37 cellular contexts compared by ENCODE assay signal in the genomic region with DNA sequence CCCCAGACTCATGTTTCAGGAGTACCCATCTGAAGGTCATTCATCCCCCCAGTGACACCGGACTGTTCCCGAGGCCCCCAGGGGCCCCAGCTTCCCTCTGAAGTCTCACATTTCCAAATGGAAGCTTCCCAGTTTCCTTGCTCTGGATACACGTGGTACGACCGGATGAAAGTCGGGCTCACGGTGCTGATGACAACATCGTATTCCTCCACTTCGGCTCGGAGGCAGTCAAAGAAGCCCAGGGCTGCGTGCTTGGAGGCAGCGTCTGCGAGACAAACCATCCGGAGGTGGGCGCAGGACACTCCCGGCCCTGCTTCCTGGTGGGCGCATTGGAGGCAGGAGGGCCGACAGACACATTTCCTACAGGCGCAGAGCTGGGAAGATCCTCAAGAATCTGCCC. TPM values are rescaled to one million over a fixed set of nuclear protein-coding genes. Genes with fewer than 3 reads are reported as not detected.
"Had no signal": no experiment of that assay in that cellular context is flagged by ENCODE, and none has a peak within 500 bp of the region (broad histone marks: within the 10 kb centered on the region; RNA-seq: fewer than 3 reads in every experiment).

No MANE protein-coding gene starts in this region.

- DNase-seq: activated B cell treated with CpG ODN at 0.5 μM for 24 hours; activated CD4-positive, alpha-beta memory T cell treated with anti-CD3 and anti-CD28 coated beads for 36 hours; activated CD4-positive, alpha-beta T cell treated with anti-CD3 and anti-CD28 coated beads for 4 hours; activated CD4-positive, alpha-beta T cell treated with anti-CD3 and anti-CD28 coated beads, Interleukin-2, amount 10 ng/mL, durations not matched to agents 24 days and 14 days; activated CD4-positive, alpha-beta T cell treated with anti-CD3 and anti-CD28 coated beads, Interleukin-2, amount 50 U/mL, for 1 hour; activated CD4-positive, alpha-beta T cell treated with anti-CD3 and anti-CD28 coated beads, Interleukin-2, amount 50 U/mL, for 4 hours; activated CD4-positive, CD25-positive, alpha-beta regulatory T cell treated with anti-CD3 and anti-CD28 coated beads, Interleukin-2, amount 50 U/mL, for 72 hours; activated CD8-positive, alpha-beta memory T cell treated with anti-CD3 and anti-CD28 coated beads, Interleukin-2, amount 50 U/mL, for 4 hours; activated CD8-positive, alpha-beta T cell treated with anti-CD3 and anti-CD28 coated beads for 36 hours; activated effector memory CD4-positive, alpha-beta T cell treated with anti-CD3 and anti-CD28 coated beads, Interleukin-2, amount 50 U/mL, for 16 hours; activated gamma-delta T cell treated with Interleukin-2 at 50 U/mL for 16 hours; activated naive CD4-positive, alpha-beta T cell; activated naive CD4-positive, alpha-beta T cell treated with anti-CD3 and anti-CD28 coated beads for 36 hours; activated naive CD4-positive, alpha-beta T cell treated with anti-CD3 and anti-CD28 coated beads, Interleukin-2, amount 50 U/mL, for 16 hours; activated naive CD8-positive, alpha-beta T cell treated with anti-CD3 and anti-CD28 coated beads for 36 hours; activated T-cell treated with anti-CD3 and anti-CD28 coated beads for 4 hours; activated T-cell treated with anti-CD3 and anti-CD28 coated beads, Interleukin-2, amount 50 U/mL, for 1 hour; activated T-cell treated with anti-CD3 and anti-CD28 coated beads, Interleukin-2, amount 50 U/mL, for 48 hours; adrenal gland; amniotic stem cell; caudate nucleus; cerebellar nuclear complex; SW 1271; T-helper 1 cell; T-helper 2 cell; T-helper 9 cell had no signal

- H3K27me3 ChIP-seq: ascending aorta, cardiac muscle cell had no signal

- H3K4me1 Mint-ChIP-seq: activated B cell treated with CpG ODN at 0.5 μM for 24 hours; activated CD4-positive, alpha-beta T cell treated with anti-CD3 and anti-CD28 coated beads, Interleukin-2, amount 10 ng/mL, durations not matched to agents 24 days and 14 days; activated naive CD8-positive, alpha-beta T cell treated with anti-CD3 and anti-CD28 coated beads for 36 hours; activated T-helper 17 cell treated with anti-CD3 and anti-CD28 coated beads, Interleukin-2, amount 50 U/mL, for 72 hours; brain; central memory CD8-positive, alpha-beta T cell had no signal

- H3K27ac Mint-ChIP-seq: activated B cell treated with CpG ODN at 0.5 μM for 24 hours; activated CD4-positive, alpha-beta memory T cell treated with anti-CD3 and anti-CD28 coated beads for 36 hours; activated CD4-positive, alpha-beta T cell treated with anti-CD3 and anti-CD28 coated beads, Interleukin-2, amount 10 ng/mL, durations not matched to agents 24 days and 14 days; activated CD8-positive, alpha-beta T cell treated with anti-CD3 and anti-CD28 coated beads for 36 hours; activated naive CD4-positive, alpha-beta T cell treated with anti-CD3 and anti-CD28 coated beads for 36 hours; activated naive CD4-positive, alpha-beta T cell treated with anti-CD3 and anti-CD28 coated beads, Interleukin-2, amount 50 U/mL, for 72 hours; activated naive CD8-positive, alpha-beta T cell treated with anti-CD3 and anti-CD28 coated beads for 36 hours; activated T-helper 17 cell treated with anti-CD3 and anti-CD28 coated beads, Interleukin-2, amount 50 U/mL, for 72 hours; brain; T-helper 1 cell treated with Interleukin-12 subunit alpha and Interleukin-12 subunit beta and Interleukin-4 antibody, amounts not matched to agents 30 μg/mL and 1 μg/mL, for 36 hours; T-helper 2 cell treated with Interferon-gamma antibody and Interleukin-4, amounts not matched to agents 5 μg/mL and 100 μg/mL, for 36 hours had no signal

- H3K4me3 Mint-ChIP-seq: activated B cell treated with CpG ODN at 0.5 μM for 24 hours; activated CD4-positive, alpha-beta memory T cell treated with anti-CD3 and anti-CD28 coated beads for 36 hours; activated CD4-positive, alpha-beta T cell treated with anti-CD3 and anti-CD28 coated beads, Interleukin-2, amount 10 ng/mL, durations not matched to agents 24 days and 14 days; activated CD8-positive, alpha-beta T cell treated with anti-CD3 and anti-CD28 coated beads for 36 hours; activated naive CD4-positive, alpha-beta T cell treated with anti-CD3 and anti-CD28 coated beads for 36 hours; activated naive CD8-positive, alpha-beta T cell treated with anti-CD3 and anti-CD28 coated beads for 36 hours; activated T-helper 17 cell treated with anti-CD3 and anti-CD28 coated beads, Interleukin-2, amount 50 U/mL, for 72 hours; brain; central memory CD8-positive, alpha-beta T cell; T-helper 1 cell treated with Interleukin-12 subunit alpha and Interleukin-12 subunit beta and Interleukin-4 antibody, amounts not matched to agents 30 μg/mL and 1 μg/mL, for 36 hours; T-helper 2 cell treated with Interferon-gamma antibody and Interleukin-4, amounts not matched to agents 5 μg/mL and 100 μg/mL, for 36 hours had no signal

- H3K4me3 ChIP-seq: adrenal gland, ascending aorta, cardiac muscle cell had no signal

- H3K9me3 Mint-ChIP-seq: activated B cell treated with CpG ODN at 0.5 μM for 24 hours; activated CD4-positive, alpha-beta memory T cell treated with anti-CD3 and anti-CD28 coated beads for 36 hours; activated CD4-positive, alpha-beta T cell treated with anti-CD3 and anti-CD28 coated beads, Interleukin-2, amount 10 ng/mL, durations not matched to agents 24 days and 14 days; activated CD8-positive, alpha-beta T cell treated with anti-CD3 and anti-CD28 coated beads for 36 hours; activated naive CD4-positive, alpha-beta T cell treated with anti-CD3 and anti-CD28 coated beads for 36 hours; activated naive CD8-positive, alpha-beta T cell treated with anti-CD3 and anti-CD28 coated beads for 36 hours; central memory CD8-positive, alpha-beta T cell; T-helper 1 cell treated with Interleukin-12 subunit alpha and Interleukin-12 subunit beta and Interleukin-4 antibody, amounts not matched to agents 30 μg/mL and 1 μg/mL, for 36 hours; T-helper 2 cell treated with Interferon-gamma antibody and Interleukin-4, amounts not matched to agents 5 μg/mL and 100 μg/mL, for 36 hours had no signal

- H3K9me3 ChIP-seq: adrenal gland, ascending aorta had no signal

- H3K4me1 ChIP-seq: adrenal gland, ascending aorta had no signal

- H3K27ac ChIP-seq: adrenal gland, ascending aorta, cardiac muscle cell, VCaP had no signal

- H3K36me3 ChIP-seq: adrenal gland, ascending aorta, cardiac muscle cell had no signal

- H3K36me3 Mint-ChIP-seq: activated CD4-positive, alpha-beta memory T cell treated with anti-CD3 and anti-CD28 coated beads for 36 hours; activated naive CD4-positive, alpha-beta T cell treated with anti-CD3 and anti-CD28 coated beads, Interleukin-2, amount 50 U/mL, for 72 hours; activated naive CD8-positive, alpha-beta T cell treated with anti-CD3 and anti-CD28 coated beads for 36 hours; brain had no signal

- H3K27me3 Mint-ChIP-seq: activated B cell treated with CpG ODN at 0.5 μM for 24 hours; activated CD4-positive, alpha-beta T cell treated with anti-CD3 and anti-CD28 coated beads, Interleukin-2, amount 10 ng/mL, durations not matched to agents 24 days and 14 days had no signal

RNA-seq across cellular contexts. Expression of gene DHRS7C, which starts 18.7 kb away (rescaled TPM):
- total RNA-seq: activated B cell treated with CpG ODN at 0.5 μM for 24 hours; activated CD4-positive, alpha-beta memory T cell treated with anti-CD3 and anti-CD28 coated beads for 36 hours; activated CD4-positive, alpha-beta T cell treated with anti-CD3 and anti-CD28 coated beads, Interleukin-2, amount 10 ng/mL, durations not matched to agents 24 days and 14 days; activated CD8-positive, alpha-beta memory T cell treated with anti-CD3 and anti-CD28 coated beads for 36 hours; activated CD8-positive, alpha-beta T cell treated with anti-CD3 and anti-CD28 coated beads for 36 hours; activated naive CD4-positive, alpha-beta T cell treated with anti-CD3 and anti-CD28 coated beads for 36 hours; activated naive CD4-positive, alpha-beta T cell treated with anti-CD3 and anti-CD28 coated beads, Interleukin-2, amount 50 U/mL, for 72 hours; activated naive CD8-positive, alpha-beta T cell treated with anti-CD3 and anti-CD28 coated beads for 36 hours; activated T-helper 17 cell treated with anti-CD3 and anti-CD28 coated beads, Interleukin-2, amount 50 U/mL, for 72 hours; adrenal gland; ascending aorta; bronchial epithelial cell had no signal
- polyA plus RNA-seq: adrenal gland, cardiac muscle cell had no signal

RNA-seq across cellular contexts. Expression of gene GSG1L2, which starts 49.2 kb away (rescaled TPM):
- total RNA-seq: activated B cell treated with CpG ODN at 0.5 μM for 24 hours; activated CD4-positive, alpha-beta memory T cell treated with anti-CD3 and anti-CD28 coated beads for 36 hours; activated CD4-positive, alpha-beta T cell treated with anti-CD3 and anti-CD28 coated beads, Interleukin-2, amount 10 ng/mL, durations not matched to agents 24 days and 14 days; activated CD8-positive, alpha-beta memory T cell treated with anti-CD3 and anti-CD28 coated beads for 36 hours; activated CD8-positive, alpha-beta T cell treated with anti-CD3 and anti-CD28 coated beads for 36 hours; activated naive CD4-positive, alpha-beta T cell treated with anti-CD3 and anti-CD28 coated beads for 36 hours; activated naive CD4-positive, alpha-beta T cell treated with anti-CD3 and anti-CD28 coated beads, Interleukin-2, amount 50 U/mL, for 72 hours; activated naive CD8-positive, alpha-beta T cell treated with anti-CD3 and anti-CD28 coated beads for 36 hours; activated T-helper 17 cell treated with anti-CD3 and anti-CD28 coated beads, Interleukin-2, amount 50 U/mL, for 72 hours; adrenal gland; ascending aorta; bronchial epithelial cell; cardiac muscle cell had no signal
- polyA plus RNA-seq: adrenal gland, cardiac muscle cell had no signal

RNA-seq across cellular contexts. Expression of gene GLP2R, which starts 53.1 kb away (rescaled TPM):
- total RNA-seq: activated B cell treated with CpG ODN at 0.5 μM for 24 hours; activated CD4-positive, alpha-beta memory T cell treated with anti-CD3 and anti-CD28 coated beads for 36 hours; activated CD4-positive, alpha-beta T cell treated with anti-CD3 and anti-CD28 coated beads, Interleukin-2, amount 10 ng/mL, durations not matched to agents 24 days and 14 days; activated CD8-positive, alpha-beta memory T cell treated with anti-CD3 and anti-CD28 coated beads for 36 hours; activated CD8-positive, alpha-beta T cell treated with anti-CD3 and anti-CD28 coated beads for 36 hours; activated naive CD4-positive, alpha-beta T cell treated with anti-CD3 and anti-CD28 coated beads for 36 hours; activated naive CD4-positive, alpha-beta T cell treated with anti-CD3 and anti-CD28 coated beads, Interleukin-2, amount 50 U/mL, for 72 hours; activated naive CD8-positive, alpha-beta T cell treated with anti-CD3 and anti-CD28 coated beads for 36 hours; activated T-helper 17 cell treated with anti-CD3 and anti-CD28 coated beads, Interleukin-2, amount 50 U/mL, for 72 hours; ascending aorta; cardiac muscle cell had no signal
